1 cellular context compared by ENCODE assay signal in genomic region chr5:95908799-95909198, GRCh38.
TF ChIP-seq lines count a peak whose summit lies in the region.

No MANE protein-coding gene starts in this region.

TF ChIP-seq in HepG2, 621 proteins besides CTCF, POLR2A, EP300 and RAD21 (continued from another document and continues in another):
- TF ChIP-seq ZBTB26 (CRISPR knock-in tag; IDR thresholded peaks at IDR 0.05; ENCODE audit: borderline replicate concordance) = no peak
- TF ChIP-seq HMG20A (CRISPR knock-in tag; IDR thresholded peaks at IDR 0.05; ENCODE audit: borderline replicate concordance) = peak; percentile 70; the same call in 1 of the 2 replicates
- 0 out of 2 replicates have a peak, but pooled peaks have one; percentile 26 for TF ChIP-seq ATF2 (CRISPR knock-in tag; IDR thresholded peaks at IDR 0.05)
- TF ChIP-seq, protein P1, sequence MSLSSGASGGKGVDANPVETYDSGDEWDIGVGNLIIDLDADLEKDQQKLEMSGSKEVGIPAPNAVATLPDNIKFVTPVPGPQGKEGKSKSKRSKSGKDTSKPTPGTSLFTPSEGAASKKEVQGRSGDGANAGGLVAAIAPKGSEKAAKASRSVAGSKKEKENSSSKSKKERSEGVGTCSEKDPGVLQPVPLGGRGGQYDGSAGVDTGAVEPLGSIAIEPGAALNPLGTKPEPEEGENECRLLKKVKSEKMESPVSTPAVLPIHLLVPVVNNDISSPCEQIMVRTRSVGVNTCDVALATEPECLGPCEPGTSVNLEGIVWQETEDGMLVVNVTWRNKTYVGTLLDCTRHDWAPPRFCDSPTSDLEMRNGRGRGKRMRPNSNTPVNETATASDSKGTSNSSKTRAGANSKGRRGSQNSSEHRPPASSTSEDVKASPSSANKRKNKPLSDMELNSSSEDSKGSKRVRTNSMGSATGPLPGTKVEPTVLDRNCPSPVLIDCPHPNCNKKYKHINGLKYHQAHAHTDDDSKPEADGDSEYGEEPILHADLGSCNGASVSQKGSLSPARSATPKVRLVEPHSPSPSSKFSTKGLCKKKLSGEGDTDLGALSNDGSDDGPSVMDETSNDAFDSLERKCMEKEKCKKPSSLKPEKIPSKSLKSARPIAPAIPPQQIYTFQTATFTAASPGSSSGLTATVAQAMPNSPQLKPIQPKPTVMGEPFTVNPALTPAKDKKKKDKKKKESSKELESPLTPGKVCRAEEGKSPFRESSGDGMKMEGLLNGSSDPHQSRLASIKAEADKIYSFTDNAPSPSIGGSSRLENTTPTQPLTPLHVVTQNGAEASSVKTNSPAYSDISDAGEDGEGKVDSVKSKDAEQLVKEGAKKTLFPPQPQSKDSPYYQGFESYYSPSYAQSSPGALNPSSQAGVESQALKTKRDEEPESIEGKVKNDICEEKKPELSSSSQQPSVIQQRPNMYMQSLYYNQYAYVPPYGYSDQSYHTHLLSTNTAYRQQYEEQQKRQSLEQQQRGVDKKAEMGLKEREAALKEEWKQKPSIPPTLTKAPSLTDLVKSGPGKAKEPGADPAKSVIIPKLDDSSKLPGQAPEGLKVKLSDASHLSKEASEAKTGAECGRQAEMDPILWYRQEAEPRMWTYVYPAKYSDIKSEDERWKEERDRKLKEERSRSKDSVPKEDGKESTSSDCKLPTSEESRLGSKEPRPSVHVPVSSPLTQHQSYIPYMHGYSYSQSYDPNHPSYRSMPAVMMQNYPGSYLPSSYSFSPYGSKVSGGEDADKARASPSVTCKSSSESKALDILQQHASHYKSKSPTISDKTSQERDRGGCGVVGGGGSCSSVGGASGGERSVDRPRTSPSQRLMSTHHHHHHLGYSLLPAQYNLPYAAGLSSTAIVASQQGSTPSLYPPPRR (CRISPR knock-in tag; IDR thresholded peaks at IDR 0.05; ENCODE audit: borderline replicate concordance) = peak; percentile 43; the same call in 1 of the 2 replicates
- TF ChIP-seq HOMEZ (CRISPR knock-in tag; IDR thresholded peaks at IDR 0.05; ENCODE audit: low read depth) = 0 out of 2 replicates have a peak, but pooled peaks have one; percentile 11
- TF ChIP-seq, protein P2, sequence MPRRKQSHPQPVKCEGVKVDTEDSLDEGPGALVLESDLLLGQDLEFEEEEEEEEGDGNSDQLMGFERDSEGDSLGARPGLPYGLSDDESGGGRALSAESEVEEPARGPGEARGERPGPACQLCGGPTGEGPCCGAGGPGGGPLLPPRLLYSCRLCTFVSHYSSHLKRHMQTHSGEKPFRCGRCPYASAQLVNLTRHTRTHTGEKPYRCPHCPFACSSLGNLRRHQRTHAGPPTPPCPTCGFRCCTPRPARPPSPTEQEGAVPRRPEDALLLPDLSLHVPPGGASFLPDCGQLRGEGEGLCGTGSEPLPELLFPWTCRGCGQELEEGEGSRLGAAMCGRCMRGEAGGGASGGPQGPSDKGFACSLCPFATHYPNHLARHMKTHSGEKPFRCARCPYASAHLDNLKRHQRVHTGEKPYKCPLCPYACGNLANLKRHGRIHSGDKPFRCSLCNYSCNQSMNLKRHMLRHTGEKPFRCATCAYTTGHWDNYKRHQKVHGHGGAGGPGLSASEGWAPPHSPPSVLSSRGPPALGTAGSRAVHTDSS (CRISPR knock-in tag; conservative IDR thresholded peaks at IDR 0.05) = no peak
- no peak for TF ChIP-seq MIER3 (CRISPR knock-in tag; IDR thresholded peaks at IDR 0.05; ENCODE audit: borderline replicate concordance)
- no peak for TF ChIP-seq KDM2A (CRISPR knock-in tag; IDR thresholded peaks at IDR 0.05; ENCODE audit: borderline replicate concordance, low read depth)
- peak; percentile 60 for TF ChIP-seq RXRB (CRISPR knock-in tag; IDR thresholded peaks at IDR 0.05; ENCODE audit: borderline replicate concordance)
- 0 out of 2 replicates have a peak, but pooled peaks have one; percentile 41 for TF ChIP-seq ZNF12 (CRISPR knock-in tag; IDR thresholded peaks at IDR 0.05)
- TF ChIP-seq SMAD3 (CRISPR knock-in tag; IDR thresholded peaks at IDR 0.05) = no peak; the same call in 1 of the 2 replicates
- TF ChIP-seq, protein P3, sequence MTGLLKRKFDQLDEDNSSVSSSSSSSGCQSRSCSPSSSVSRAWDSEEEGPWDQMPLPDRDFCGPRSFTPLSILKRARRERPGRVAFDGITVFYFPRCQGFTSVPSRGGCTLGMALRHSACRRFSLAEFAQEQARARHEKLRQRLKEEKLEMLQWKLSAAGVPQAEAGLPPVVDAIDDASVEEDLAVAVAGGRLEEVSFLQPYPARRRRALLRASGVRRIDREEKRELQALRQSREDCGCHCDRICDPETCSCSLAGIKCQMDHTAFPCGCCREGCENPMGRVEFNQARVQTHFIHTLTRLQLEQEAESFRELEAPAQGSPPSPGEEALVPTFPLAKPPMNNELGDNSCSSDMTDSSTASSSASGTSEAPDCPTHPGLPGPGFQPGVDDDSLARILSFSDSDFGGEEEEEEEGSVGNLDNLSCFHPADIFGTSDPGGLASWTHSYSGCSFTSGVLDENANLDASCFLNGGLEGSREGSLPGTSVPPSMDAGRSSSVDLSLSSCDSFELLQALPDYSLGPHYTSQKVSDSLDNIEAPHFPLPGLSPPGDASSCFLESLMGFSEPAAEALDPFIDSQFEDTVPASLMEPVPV (CRISPR knock-in tag; IDR thresholded peaks at IDR 0.05) = 0 out of 2 replicates have a peak, but pooled peaks have one; percentile 22
- TF ChIP-seq MLLT10 (CRISPR knock-in tag; IDR thresholded peaks at IDR 0.05) = no peak
- TF ChIP-seq SP5 (CRISPR knock-in tag; IDR thresholded peaks at IDR 0.05; ENCODE audit: borderline replicate concordance, low read depth) = 0 out of 2 replicates have a peak, but pooled peaks have one; percentile 34
- 0 out of 2 replicates have a peak, but pooled peaks have one; percentile 30 for TF ChIP-seq MBD4 (IDR thresholded peaks at IDR 0.05; ENCODE audit: borderline replicate concordance, low read length)
- TF ChIP-seq ZNF251 (CRISPR knock-in tag; IDR thresholded peaks at IDR 0.05) = no peak
- peak; percentile 26; the same call in 1 of the 2 replicates for TF ChIP-seq HNF4G (IDR thresholded peaks at IDR 0.05; ENCODE audit: borderline replicate concordance, low read depth, low read length)
- TF ChIP-seq HNF4G (CRISPR knock-in tag; IDR thresholded peaks at IDR 0.05; ENCODE audit: borderline replicate concordance, low read depth) = no peak
- peak; percentile 71 for TF ChIP-seq NFIC (IDR thresholded peaks at IDR 0.05; ENCODE audit: low read length)
- peak; percentile 60; the same call in 1 of the 2 replicates for TF ChIP-seq RXRA (CRISPR knock-in tag; IDR thresholded peaks at IDR 0.05)
- TF ChIP-seq TEAD2 (CRISPR knock-in tag; IDR thresholded peaks at IDR 0.05) = no peak
- TF ChIP-seq GABPA (IDR thresholded peaks at IDR 0.05; ENCODE audit: low read depth, low read length) = no peak
- TF ChIP-seq GABPA (CRISPR knock-in tag; IDR thresholded peaks at IDR 0.05; ENCODE audit: low read depth) = no peak
- peak; percentile 70; the same call in 1 of the 2 replicates for TF ChIP-seq GATA4 (IDR thresholded peaks at IDR 0.05; ENCODE audit: borderline replicate concordance, low read depth)
- peak; percentile 93 for TF ChIP-seq SRF (IDR thresholded peaks at IDR 0.05; ENCODE audit: low read depth, low read length)
- no peak for TF ChIP-seq TRIM22 (IDR thresholded peaks at IDR 0.05)
- 0 out of 2 replicates have a peak, but pooled peaks have one; percentile 57 for TF ChIP-seq TRIM24 (CRISPR knock-in tag; IDR thresholded peaks at IDR 0.05)
- TF ChIP-seq FOXA3 (CRISPR knock-in tag; IDR thresholded peaks at IDR 0.05) = peak; percentile 66
- no peak for TF ChIP-seq FOXO4 (CRISPR knock-in tag; conservative IDR thresholded peaks at IDR 0.05)
- TF ChIP-seq TGIF2 (CRISPR knock-in tag; IDR thresholded peaks at IDR 0.05) = 0 out of 2 replicates have a peak, but pooled peaks have one; percentile 51
- TF ChIP-seq HBP1 (CRISPR knock-in tag; IDR thresholded peaks at IDR 0.05; ENCODE audit: low read depth) = no peak
- 0 out of 2 replicates have a peak, but pooled peaks have one; percentile 46 for TF ChIP-seq ZBTB46 (CRISPR knock-in tag; IDR thresholded peaks at IDR 0.05; ENCODE audit: borderline replicate concordance)
- no peak for TF ChIP-seq TBX3 (IDR thresholded peaks at IDR 0.05; ENCODE audit: borderline replicate concordance)
- TF ChIP-seq, protein P4, sequence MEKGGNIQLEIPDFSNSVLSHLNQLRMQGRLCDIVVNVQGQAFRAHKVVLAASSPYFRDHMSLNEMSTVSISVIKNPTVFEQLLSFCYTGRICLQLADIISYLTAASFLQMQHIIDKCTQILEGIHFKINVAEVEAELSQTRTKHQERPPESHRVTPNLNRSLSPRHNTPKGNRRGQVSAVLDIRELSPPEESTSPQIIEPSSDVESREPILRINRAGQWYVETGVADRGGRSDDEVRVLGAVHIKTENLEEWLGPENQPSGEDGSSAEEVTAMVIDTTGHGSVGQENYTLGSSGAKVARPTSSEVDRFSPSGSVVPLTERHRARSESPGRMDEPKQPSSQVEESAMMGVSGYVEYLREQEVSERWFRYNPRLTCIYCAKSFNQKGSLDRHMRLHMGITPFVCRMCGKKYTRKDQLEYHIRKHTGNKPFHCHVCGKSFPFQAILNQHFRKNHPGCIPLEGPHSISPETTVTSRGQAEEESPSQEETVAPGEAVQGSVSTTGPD (CRISPR knock-in tag; IDR thresholded peaks at IDR 0.05) = no peak
- peak; percentile 33; the same call in 1 of the 2 replicates for TF ChIP-seq ERF (CRISPR knock-in tag; IDR thresholded peaks at IDR 0.05)
- no peak for TF ChIP-seq ZSCAN30 (CRISPR knock-in tag; IDR thresholded peaks at IDR 0.05)
